23 cellular contexts compared by ENCODE assay signal in genomic region chr22:32910358-32910757, GRCh38.
DNase-seq lines count a peak whose midpoint lies in the region; ATAC-seq and TF ChIP-seq lines count a peak whose summit lies in the region.
"Had no signal": no experiment of that assay in that cellular context is flagged by ENCODE, and none has a peak within 500 bp of the region (broad histone marks: within the 10 kb centered on the region; RNA-seq: fewer than 3 reads in every experiment).

No MANE protein-coding gene starts in this region.

- H3K27ac ChIP-seq in adrenal gland (peak overlapping the region in 2 of 5 donors; percentile 21 to 63), gastroesophageal sphincter (peak overlapping the region in 3 of 4 donors; percentile 47 to 69 (median 65)), osteoblast (ENCODE audit: low read depth, low read length) (no peak overlapping the region)
- H3K27ac ChIP-seq: BLaER1 had no signal

- TF ChIP-seq CTCF in adrenal gland (IDR thresholded peaks at IDR 0.05) = no peak
- no peak for TF ChIP-seq CTCF in gastroesophageal sphincter (IDR thresholded peaks at IDR 0.05)
- no peak for TF ChIP-seq CTCF in osteoblast (IDR thresholded peaks at IDR 0.05; ENCODE audit: extremely low read depth, low read depth, low read length)
- no peak for TF ChIP-seq CTCF in natural killer cell (IDR thresholded peaks at IDR 0.05)
- no peak for TF ChIP-seq CTCF in endothelial cell (IDR thresholded peaks at IDR 0.05; ENCODE audit: unreplicated experiment)

- intact Hi-C loops in adrenal gland (cut with DNase I) = no loop called here
- intact Hi-C loops in natural killer cell (cut with micrococcal nuclease) = no loop called here

- H3K27me3 ChIP-seq in adrenal gland (no peaks in the 10 kb centered on the region), gastroesophageal sphincter (no peaks in the 10 kb centered on the region), osteoblast (ENCODE audit: insufficient read depth, low read length) (peaks cover 7% of the 10 kb centered on the region)
- H3K27me3 ChIP-seq: BE2C, BLaER1 had no signal

- H3K4me1 Mint-ChIP-seq in natural killer cell = no peaks in the 10 kb centered on the region
- peaks cover 11% of the 10 kb centered on the region for H3K4me1 Mint-ChIP-seq in endothelial cell (ENCODE audit: unreplicated experiment)
- H3K4me1 Mint-ChIP-seq: CD14-positive monocyte; CD4-positive, alpha-beta memory T cell; CD4-positive, CD25-positive, alpha-beta regulatory T cell; CD8-positive, alpha-beta memory T cell had no signal

- H3K9me3 ChIP-seq in adrenal gland (replicated peaks in 1 of 3) = no peaks in the 10 kb centered on the region
- no peaks in the 10 kb centered on the region for H3K9me3 ChIP-seq in gastroesophageal sphincter
- H3K9me3 ChIP-seq in osteoblast (ENCODE audit: low read depth, low read length) = no peaks in the 10 kb centered on the region
- H3K9me3 ChIP-seq: BE2C, BLaER1 had no signal

- H4K20me1 ChIP-seq in osteoblast (ENCODE audit: insufficient read depth, low read length) = no peaks in the 10 kb centered on the region
- H4K20me1 ChIP-seq: BLaER1 had no signal

- no peak for ATAC-seq in gastroesophageal sphincter
- ATAC-seq in natural killer cell = no peak
- ATAC-seq: GM12878 had no signal

- WGBS in adrenal gland, 4 donors = 33 to 43% (median 39%) methylated on average over 8 of the region's 8 CpGs
- WGBS in gastroesophageal sphincter (ENCODE audit: low coverage in 1 of 2), 2 donors = 7 to 29% methylated on average over 2 to 6 of the region's 8 CpGs

- DNase-seq in adrenal gland = peak in 6 of 7 donors; percentile 32 to 71 (median 56)
- peak; percentile 66 for DNase-seq in osteoblast (ENCODE audit: insufficient read length, low spot score, missing footprints)
- no peak for DNase-seq in natural killer cell
- no peak for DNase-seq in NCI-H1417 (lab: John Stamatoyannopoulos, UW)
- DNase-seq in endothelial cell (ENCODE audit: low spot score) = no peak
- DNase-seq: 8988T; ACHN; BE2C; CD4-positive, alpha-beta memory T cell; CD4-positive, CD25-positive, alpha-beta regulatory T cell; CD8-positive, alpha-beta memory T cell; COR-L47; DMS 273 treated with DMSO at 0.1 percent for 48 hours; DMS153; DMS53; DMS79; DND-41; EL; GDM1 had no signal

- TF ChIP-seq POLR2A in adrenal gland (IDR thresholded peaks at IDR 0.05) (no peak), gastroesophageal sphincter (IDR thresholded peaks at IDR 0.05) (no peak)

- H3K79me2 ChIP-seq in osteoblast (ENCODE audit: insufficient read depth, low read length) = no peaks in the 10 kb centered on the region

- H3K4me3 Mint-ChIP-seq in natural killer cell = no peak overlapping the region
- H3K4me3 Mint-ChIP-seq in endothelial cell (ENCODE audit: unreplicated experiment) = no peak overlapping the region
- H3K4me3 Mint-ChIP-seq: CD14-positive monocyte; CD4-positive, alpha-beta memory T cell; CD4-positive, CD25-positive, alpha-beta regulatory T cell; CD8-positive, alpha-beta memory T cell had no signal

- no peak overlapping the region for H3K27ac Mint-ChIP-seq in natural killer cell
- no peak overlapping the region for H3K27ac Mint-ChIP-seq in endothelial cell (ENCODE audit: unreplicated experiment)
- H3K27ac Mint-ChIP-seq: CD4-positive, alpha-beta memory T cell; CD4-positive, CD25-positive, alpha-beta regulatory T cell; CD8-positive, alpha-beta memory T cell had no signal

- no peak overlapping the region for H3K4me2 ChIP-seq in osteoblast (ENCODE audit: insufficient read depth, low read length)

- H2AFZ ChIP-seq in osteoblast (ENCODE audit: low read length) = no peak overlapping the region

- TF ChIP-seq EP300 in gastroesophageal sphincter (IDR thresholded peaks at IDR 0.05) = no peak

- H3K4me1 ChIP-seq in adrenal gland (replicated peaks in 1 of 2) (peaks cover 15 to 24% of the 10 kb centered on the region in 2 donors), gastroesophageal sphincter (peaks cover 4 to 43% (median 9%) of the 10 kb centered on the region in 3 donors), osteoblast (ENCODE audit: insufficient read depth, low read length) (no peaks in the 10 kb centered on the region)

- H3K36me3 ChIP-seq in adrenal gland (replicated peaks in 1 of 2) = no peaks in the 10 kb centered on the region
- H3K36me3 ChIP-seq in gastroesophageal sphincter = no peaks in the 10 kb centered on the region
- no peaks in the 10 kb centered on the region for H3K36me3 ChIP-seq in osteoblast (ENCODE audit: insufficient read depth, low read length)
- H3K36me3 ChIP-seq: BE2C, BLaER1 had no signal

- H3K27me3 Mint-ChIP-seq in natural killer cell (ENCODE audit: low read depth in 2 of 2) = peaks cover 0 to 3% of the 10 kb centered on the region in 2 donors
- H3K27me3 Mint-ChIP-seq in endothelial cell (ENCODE audit: unreplicated experiment) = no peaks in the 10 kb centered on the region
- H3K27me3 Mint-ChIP-seq: CD4-positive, CD25-positive, alpha-beta regulatory T cell had no signal

- H3K36me3 Mint-ChIP-seq in natural killer cell (no peaks in the 10 kb centered on the region), endothelial cell (ENCODE audit: low read depth, unreplicated experiment) (no peaks in the 10 kb centered on the region)
- H3K36me3 Mint-ChIP-seq: CD14-positive monocyte; CD4-positive, alpha-beta memory T cell; CD4-positive, CD25-positive, alpha-beta regulatory T cell; CD8-positive, alpha-beta memory T cell had no signal

- H3K9me3 Mint-ChIP-seq in natural killer cell = no peaks in the 10 kb centered on the region
- H3K9me3 Mint-ChIP-seq in endothelial cell (ENCODE audit: unreplicated experiment) = no peaks in the 10 kb centered on the region

- H3K4me3 ChIP-seq in adrenal gland = no peak overlapping the region
- no peak overlapping the region for H3K4me3 ChIP-seq in gastroesophageal sphincter
- H3K4me3 ChIP-seq in osteoblast (ENCODE audit: insufficient read depth, low read length) = no peak overlapping the region
- H3K4me3 ChIP-seq: BLaER1, GM12878 had no signal

Comparison
In these comparisons a context has a peak if more than half of its experiments do, and no peak if none do; other contexts are left out.
1. DNase-seq: peak in adrenal gland (6 of 7) and osteoblast (single experiment); none in natural killer cell (single experiment), NCI-H1417 (0 of 3) and endothelial cell (single experiment).